ENCODE assay signal across 15 cellular contexts in genomic region chr1:18761948-18762905, GRCh38.
DNase-seq lines count a peak whose midpoint lies in the region; TF ChIP-seq lines count a peak whose summit lies in the region.
"Had no signal": no experiment of that assay in that cellular context is flagged by ENCODE, and none has a peak within 500 bp of the region (broad histone marks: within the 10 kb centered on the region; RNA-seq: fewer than 3 reads in every experiment).

No MANE protein-coding gene starts in this region.

- no peak overlapping the region for H3K4me3 ChIP-seq in LNCaP clone FGC (ENCODE audit: low read depth, low read length)

- no peak for TF ChIP-seq CTCF in LNCaP clone FGC (IDR thresholded peaks at IDR 0.05; ENCODE audit: control insufficient read depth, extremely low read depth, insufficient read depth)

- DNase-seq in DMS 273 (lab: John Stamatoyannopoulos, UW; ENCODE audit: unreplicated experiment) (peak; percentile 11), DMS 273 treated with DMSO at 0.1 percent for 48 hours (lab: John Stamatoyannopoulos, UW) (no peak), LNCaP clone FGC (ENCODE audit: low read depth) (peak; percentile 13), globus pallidus (ENCODE audit: low spot score) (peak; percentile 3), pons (ENCODE audit: low spot score) (peak; percentile 26), OCI-M1 (lab: John Stamatoyannopoulos, UW) (no peak), NCI-H1092 (lab: John Stamatoyannopoulos, UW) (no peak), NCI-H345 treated with DMSO at 0.1 percent for 48 hours (lab: John Stamatoyannopoulos, UW; ENCODE audit: unreplicated experiment) (no peak)
- DNase-seq: COR-L47, DMS153, GF-D8, NCI-H1048, NCI-H1436 treated with DMSO at 0.1 percent for 48 hours, NCI-H2081 treated with DMSO at 0.1 percent for 48 hours, SIG-M5 had no signal

Comparison
In these comparisons a context has a peak if more than half of its experiments do, and no peak if none do; other contexts are left out.
1. DNase-seq: peak in DMS 273 (single experiment), LNCaP clone FGC (single experiment), globus pallidus (single experiment) and pons (single experiment); none in DMS 273 treated with DMSO at 0.1 percent for 48 hours (single experiment), OCI-M1 (single experiment), NCI-H1092 (single experiment) and NCI-H345 treated with DMSO at 0.1 percent for 48 hours (single experiment).